1 cellular context compared by ENCODE assay signal in the genomic region with DNA sequence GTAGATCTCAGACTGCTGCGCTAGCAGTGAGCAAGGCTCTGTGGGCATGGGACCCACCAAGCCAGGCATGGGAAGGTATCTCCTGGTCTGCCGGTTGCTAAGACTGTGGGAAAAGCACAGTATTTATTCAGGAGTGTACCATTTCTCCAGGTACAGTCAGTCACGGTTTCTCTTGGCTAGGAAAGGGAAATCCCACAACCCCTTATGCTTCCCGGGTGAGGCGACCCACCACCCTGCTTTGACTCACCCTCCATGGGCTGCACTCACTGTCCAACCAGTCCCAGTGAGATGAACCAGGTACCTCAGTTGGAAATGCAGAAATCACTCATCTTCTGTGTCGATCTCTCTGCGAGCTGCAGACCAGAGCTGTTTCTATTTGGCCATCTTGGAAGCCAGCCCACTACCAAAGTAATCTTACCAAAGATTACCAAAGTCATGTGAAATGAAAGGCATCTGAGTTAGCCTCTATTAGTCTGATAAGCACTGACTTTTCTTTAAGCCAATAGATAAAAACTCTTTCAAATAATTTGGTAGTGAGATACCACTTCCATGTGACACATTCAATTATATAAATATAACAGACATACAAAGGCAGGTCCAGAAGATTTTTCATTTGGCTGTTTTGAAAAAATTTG.
TF ChIP-seq lines count a peak whose summit lies in the region.

No MANE protein-coding gene starts in this region.

TF ChIP-seq in HepG2, 621 proteins besides CTCF, POLR2A, EP300 and RAD21:
- no peak for TF ChIP-seq ZFP36 (IDR thresholded peaks at IDR 0.05; ENCODE audit: borderline replicate concordance, low read depth, low read length, partially characterized antibody)
- TF ChIP-seq CBX1 (IDR thresholded peaks at IDR 0.05; ENCODE audit: low read depth) = no peak
- no peak for TF ChIP-seq ELF1 (CRISPR knock-in tag; IDR thresholded peaks at IDR 0.05)
- no peak for TF ChIP-seq ZNF878 (CRISPR knock-in tag; IDR thresholded peaks at IDR 0.05)
- no peak for TF ChIP-seq HNRNPK (IDR thresholded peaks at IDR 0.05; ENCODE audit: low read depth, low read length, poor library complexity, severe bottlenecking)
- no peak for TF ChIP-seq ZNF225 (CRISPR knock-in tag; IDR thresholded peaks at IDR 0.05)
- TF ChIP-seq SALL2 (CRISPR knock-in tag; IDR thresholded peaks at IDR 0.05) = no peak
- no peak for TF ChIP-seq RNF2 (conservative IDR thresholded peaks at IDR 0.05; ENCODE audit: low read depth)
- no peak for TF ChIP-seq ZNF629 (CRISPR knock-in tag; conservative IDR thresholded peaks at IDR 0.05)
- TF ChIP-seq, protein P1, sequence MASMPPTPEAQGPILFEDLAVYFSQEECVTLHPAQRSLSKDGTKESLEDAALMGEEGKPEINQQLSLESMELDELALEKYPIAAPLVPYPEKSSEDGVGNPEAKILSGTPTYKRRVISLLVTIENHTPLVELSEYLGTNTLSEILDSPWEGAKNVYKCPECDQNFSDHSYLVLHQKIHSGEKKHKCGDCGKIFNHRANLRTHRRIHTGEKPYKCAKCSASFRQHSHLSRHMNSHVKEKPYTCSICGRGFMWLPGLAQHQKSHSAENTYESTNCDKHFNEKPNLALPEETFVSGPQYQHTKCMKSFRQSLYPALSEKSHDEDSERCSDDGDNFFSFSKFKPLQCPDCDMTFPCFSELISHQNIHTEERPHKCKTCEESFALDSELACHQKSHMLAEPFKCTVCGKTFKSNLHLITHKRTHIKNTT (CRISPR knock-in tag; IDR thresholded peaks at IDR 0.05) = no peak
- no peak for TF ChIP-seq ZFYVE20 (CRISPR knock-in tag; IDR thresholded peaks at IDR 0.05; ENCODE audit: borderline replicate concordance, low read depth)
- no peak for TF ChIP-seq HNRNPUL1 (IDR thresholded peaks at IDR 0.05; ENCODE audit: low read depth, low read length)
- TF ChIP-seq ZNF552 (CRISPR knock-in tag; IDR thresholded peaks at IDR 0.05; ENCODE audit: borderline replicate concordance) = no peak
- TF ChIP-seq, protein P2, sequence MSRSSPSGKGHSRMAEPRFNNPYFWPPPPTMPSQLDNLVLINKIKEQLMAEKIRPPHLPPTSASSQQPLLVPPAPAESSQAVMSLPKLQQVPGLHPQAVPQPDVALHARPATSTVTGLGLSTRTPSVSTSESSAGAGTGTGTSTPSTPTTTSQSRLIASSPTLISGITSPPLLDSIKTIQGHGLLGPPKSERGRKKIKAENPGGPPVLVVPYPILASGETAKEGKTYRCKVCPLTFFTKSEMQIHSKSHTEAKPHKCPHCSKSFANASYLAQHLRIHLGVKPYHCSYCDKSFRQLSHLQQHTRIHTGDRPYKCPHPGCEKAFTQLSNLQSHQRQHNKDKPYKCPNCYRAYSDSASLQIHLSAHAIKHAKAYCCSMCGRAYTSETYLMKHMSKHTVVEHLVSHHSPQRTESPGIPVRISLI (CRISPR knock-in tag; IDR thresholded peaks at IDR 0.05; ENCODE audit: borderline replicate concordance) = no peak
- no peak for TF ChIP-seq TBX3 (IDR thresholded peaks at IDR 0.05; ENCODE audit: borderline replicate concordance)
- TF ChIP-seq HDAC2 (CRISPR knock-in tag; IDR thresholded peaks at IDR 0.05) = no peak
